ENCODE assay signal across 1 cellular context in the genomic region with DNA sequence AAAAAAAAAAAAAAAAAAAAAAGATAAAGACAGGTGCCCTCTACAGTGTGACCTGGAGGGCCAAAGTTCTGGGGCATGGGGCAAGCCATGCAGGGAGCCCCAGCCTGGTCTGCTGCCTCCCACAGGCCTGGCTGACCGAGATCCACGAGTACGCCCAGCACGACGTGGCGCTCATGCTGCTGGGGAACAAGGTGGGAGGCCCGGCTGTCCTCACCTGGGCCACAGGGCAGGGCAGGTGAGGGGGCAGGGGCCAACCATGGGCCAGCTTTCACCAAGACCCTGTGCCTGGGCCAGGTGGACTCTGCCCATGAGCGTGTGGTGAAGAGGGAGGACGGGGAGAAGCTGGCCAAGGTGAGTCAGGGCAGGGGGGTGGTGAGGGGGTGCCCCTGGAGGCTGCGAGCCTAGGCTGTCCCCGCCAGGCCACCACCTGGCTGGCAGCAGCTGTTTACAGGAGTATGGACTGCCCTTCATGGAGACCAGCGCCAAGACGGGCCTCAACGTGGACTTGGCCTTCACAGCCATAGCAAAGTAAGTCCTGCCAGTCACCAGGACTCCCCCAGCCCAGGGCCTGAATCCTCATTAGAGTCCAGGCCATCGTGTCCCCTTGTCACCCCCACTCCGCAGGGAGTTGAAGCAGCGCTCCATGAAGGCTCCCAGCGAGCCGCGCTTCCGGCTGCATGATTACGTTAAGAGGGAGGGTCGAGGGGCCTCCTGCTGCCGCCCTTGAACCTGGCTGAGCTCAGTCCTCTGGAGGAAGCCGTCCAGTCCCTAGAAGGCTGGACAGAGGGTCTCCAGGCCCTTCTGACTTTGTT.
TF ChIP-seq lines count a peak whose summit lies in the region.

No MANE protein-coding gene starts in this region.

TF ChIP-seq in HepG2, 621 proteins besides CTCF, POLR2A, EP300 and RAD21 (continued from another document):
- TF ChIP-seq, protein P1, sequence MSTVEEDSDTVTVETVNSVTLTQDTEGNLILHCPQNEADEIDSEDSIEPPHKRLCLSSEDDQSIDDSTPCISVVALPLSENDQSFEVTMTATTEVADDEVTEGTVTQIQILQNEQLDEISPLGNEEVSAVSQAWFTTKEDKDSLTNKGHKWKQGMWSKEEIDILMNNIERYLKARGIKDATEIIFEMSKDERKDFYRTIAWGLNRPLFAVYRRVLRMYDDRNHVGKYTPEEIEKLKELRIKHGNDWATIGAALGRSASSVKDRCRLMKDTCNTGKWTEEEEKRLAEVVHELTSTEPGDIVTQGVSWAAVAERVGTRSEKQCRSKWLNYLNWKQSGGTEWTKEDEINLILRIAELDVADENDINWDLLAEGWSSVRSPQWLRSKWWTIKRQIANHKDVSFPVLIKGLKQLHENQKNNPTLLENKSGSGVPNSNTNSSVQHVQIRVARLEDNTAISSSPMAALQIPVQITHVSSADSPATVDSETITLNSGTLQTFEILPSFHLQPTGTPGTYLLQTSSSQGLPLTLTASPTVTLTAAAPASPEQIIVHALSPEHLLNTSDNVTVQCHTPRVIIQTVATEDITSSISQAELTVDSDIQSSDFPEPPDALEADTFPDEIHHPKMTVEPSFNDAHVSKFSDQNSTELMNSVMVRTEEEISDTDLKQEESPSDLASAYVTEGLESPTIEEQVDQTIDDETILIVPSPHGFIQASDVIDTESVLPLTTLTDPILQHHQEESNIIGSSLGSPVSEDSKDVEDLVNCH (CRISPR knock-in tag; IDR thresholded peaks at IDR 0.05) = no peak
- TF ChIP-seq HNRNPLL (IDR thresholded peaks at IDR 0.05; ENCODE audit: low read depth, low read length, poor library complexity, severe bottlenecking) (peak; percentile 29), ZNF572 (CRISPR knock-in tag; IDR thresholded peaks at IDR 0.05) (no peak), ELF3 (CRISPR knock-in tag; IDR thresholded peaks at IDR 0.05) (no peak), ZNF589 (CRISPR knock-in tag; conservative IDR thresholded peaks at IDR 0.05) (peak; percentile 57; the same call in 1 of the 2 replicates), CHD4 (IDR thresholded peaks at IDR 0.05; ENCODE audit: borderline replicate concordance, low read length) (no peak), SOX5 (CRISPR knock-in tag; IDR thresholded peaks at IDR 0.05; ENCODE audit: borderline replicate concordance) (no peak), ZNF713 (CRISPR knock-in tag; IDR thresholded peaks at IDR 0.05) (no peak), ETV5 (CRISPR knock-in tag; IDR thresholded peaks at IDR 0.05; ENCODE audit: borderline replicate concordance) (peak; percentile 35; the same call in 1 of the 2 replicates), ZMYM3 (CRISPR knock-in tag; IDR thresholded peaks at IDR 0.05) (no peak), KLF12 (CRISPR knock-in tag; IDR thresholded peaks at IDR 0.05; ENCODE audit: borderline replicate concordance) (0 out of 2 replicates have a peak, but pooled peaks have one; percentile 8), MXI1 (IDR thresholded peaks at IDR 0.05; ENCODE audit: borderline replicate concordance, low read depth, low read length) (peak; percentile 34; the same call in 2 of the 3 replicates), ZNF775 (CRISPR knock-in tag; IDR thresholded peaks at IDR 0.05; ENCODE audit: borderline replicate concordance) (no peak; the same call in 1 of the 2 replicates), PHF5A (CRISPR knock-in tag; IDR thresholded peaks at IDR 0.05; ENCODE audit: low read depth, unreplicated experiment) (no peak), RBAK (CRISPR knock-in tag; IDR thresholded peaks at IDR 0.05) (no peak), ZFP36L2 (CRISPR knock-in tag; IDR thresholded peaks at IDR 0.05) (no peak), ARID2 (CRISPR knock-in tag; IDR thresholded peaks at IDR 0.05; ENCODE audit: borderline replicate concordance) (peak; percentile 38; the same call in 1 of the 2 replicates), RFXANK (CRISPR knock-in tag; IDR thresholded peaks at IDR 0.05) (no peak)
- TF ChIP-seq, protein P2, sequence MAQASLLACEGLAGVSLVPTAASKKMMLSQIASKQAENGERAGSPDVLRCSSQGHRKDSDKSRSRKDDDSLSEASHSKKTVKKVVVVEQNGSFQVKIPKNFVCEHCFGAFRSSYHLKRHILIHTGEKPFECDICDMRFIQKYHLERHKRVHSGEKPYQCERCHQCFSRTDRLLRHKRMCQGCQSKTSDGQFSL (CRISPR knock-in tag; IDR thresholded peaks at IDR 0.05) = peak; percentile 15; the same call in 1 of the 2 replicates
- TF ChIP-seq, protein P3, sequence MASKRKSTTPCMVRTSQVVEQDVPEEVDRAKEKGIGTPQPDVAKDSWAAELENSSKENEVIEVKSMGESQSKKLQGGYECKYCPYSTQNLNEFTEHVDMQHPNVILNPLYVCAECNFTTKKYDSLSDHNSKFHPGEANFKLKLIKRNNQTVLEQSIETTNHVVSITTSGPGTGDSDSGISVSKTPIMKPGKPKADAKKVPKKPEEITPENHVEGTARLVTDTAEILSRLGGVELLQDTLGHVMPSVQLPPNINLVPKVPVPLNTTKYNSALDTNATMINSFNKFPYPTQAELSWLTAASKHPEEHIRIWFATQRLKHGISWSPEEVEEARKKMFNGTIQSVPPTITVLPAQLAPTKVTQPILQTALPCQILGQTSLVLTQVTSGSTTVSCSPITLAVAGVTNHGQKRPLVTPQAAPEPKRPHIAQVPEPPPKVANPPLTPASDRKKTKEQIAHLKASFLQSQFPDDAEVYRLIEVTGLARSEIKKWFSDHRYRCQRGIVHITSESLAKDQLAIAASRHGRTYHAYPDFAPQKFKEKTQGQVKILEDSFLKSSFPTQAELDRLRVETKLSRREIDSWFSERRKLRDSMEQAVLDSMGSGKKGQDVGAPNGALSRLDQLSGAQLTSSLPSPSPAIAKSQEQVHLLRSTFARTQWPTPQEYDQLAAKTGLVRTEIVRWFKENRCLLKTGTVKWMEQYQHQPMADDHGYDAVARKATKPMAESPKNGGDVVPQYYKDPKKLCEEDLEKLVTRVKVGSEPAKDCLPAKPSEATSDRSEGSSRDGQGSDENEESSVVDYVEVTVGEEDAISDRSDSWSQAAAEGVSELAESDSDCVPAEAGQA (IDR thresholded peaks at IDR 0.05; ENCODE audit: low read depth) = peak; percentile 18; the same call in 1 of the 2 replicates
- TF ChIP-seq, protein P3 (CRISPR knock-in tag; IDR thresholded peaks at IDR 0.05; ENCODE audit: borderline replicate concordance) = no peak
- TF ChIP-seq, protein P4, sequence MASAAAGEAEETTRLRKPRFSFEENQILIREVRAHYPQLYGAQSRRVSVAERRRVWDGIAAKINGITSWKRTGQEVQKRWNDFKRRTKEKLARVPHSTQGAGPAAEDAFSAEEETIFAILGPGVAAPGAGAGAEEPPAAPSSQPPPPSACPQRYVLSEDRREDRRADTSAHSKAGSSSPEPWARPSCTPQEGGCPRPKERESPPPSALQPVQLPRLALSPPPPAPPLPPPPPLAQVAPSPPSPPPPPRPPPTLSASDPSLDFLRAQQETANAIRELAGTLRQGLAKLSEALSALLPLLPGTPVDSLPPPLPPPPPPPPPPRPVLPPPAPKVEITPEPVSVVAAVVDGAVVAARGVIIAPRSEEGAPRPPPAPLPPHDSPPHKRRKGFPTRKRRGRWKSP (CRISPR knock-in tag; IDR thresholded peaks at IDR 0.05) = 0 out of 2 replicates have a peak, but pooled peaks have one; percentile 23
- TF ChIP-seq, protein P5, sequence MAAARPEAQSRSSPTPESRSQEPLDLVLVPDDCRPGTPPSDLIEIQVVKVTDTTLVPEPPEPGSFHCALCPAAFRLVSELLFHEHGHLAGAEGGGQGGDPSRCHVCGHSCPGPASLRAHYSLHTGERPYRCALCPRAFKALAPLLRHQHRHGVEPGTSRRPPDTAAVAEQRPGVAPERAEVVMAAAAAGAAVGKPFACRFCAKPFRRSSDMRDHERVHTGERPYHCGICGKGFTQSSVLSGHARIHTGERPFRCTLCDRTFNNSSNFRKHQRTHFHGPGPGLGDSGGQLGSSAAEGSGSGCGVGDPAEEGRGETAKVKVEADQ (CRISPR knock-in tag; IDR thresholded peaks at IDR 0.05; ENCODE audit: borderline replicate concordance) = 0 out of 2 replicates have a peak, but pooled peaks have one; percentile 14
- TF ChIP-seq, protein P6, sequence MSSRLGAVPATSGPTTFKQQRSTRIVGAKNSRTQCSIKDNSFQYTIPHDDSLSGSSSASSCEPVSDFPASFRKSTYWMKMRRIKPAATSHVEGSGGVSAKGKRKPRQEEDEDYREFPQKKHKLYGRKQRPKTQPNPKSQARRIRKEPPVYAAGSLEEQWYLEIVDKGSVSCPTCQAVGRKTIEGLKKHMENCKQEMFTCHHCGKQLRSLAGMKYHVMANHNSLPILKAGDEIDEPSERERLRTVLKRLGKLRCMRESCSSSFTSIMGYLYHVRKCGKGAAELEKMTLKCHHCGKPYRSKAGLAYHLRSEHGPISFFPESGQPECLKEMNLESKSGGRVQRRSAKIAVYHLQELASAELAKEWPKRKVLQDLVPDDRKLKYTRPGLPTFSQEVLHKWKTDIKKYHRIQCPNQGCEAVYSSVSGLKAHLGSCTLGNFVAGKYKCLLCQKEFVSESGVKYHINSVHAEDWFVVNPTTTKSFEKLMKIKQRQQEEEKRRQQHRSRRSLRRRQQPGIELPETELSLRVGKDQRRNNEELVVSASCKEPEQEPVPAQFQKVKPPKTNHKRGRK (CRISPR knock-in tag; IDR thresholded peaks at IDR 0.05) = no peak
TF ChIP-seq in HepG2: peak in this region for 114.
